In genomic region chr11:62984451-62984991, GRCh38 we compare ENCODE assay signal across 28 cellular contexts. TPM values are rescaled to one million over a fixed set of nuclear protein-coding genes. Genes with fewer than 3 reads are reported as not detected.
DNase-seq lines count a peak whose midpoint lies in the region; ATAC-seq, FAIRE-seq and TF ChIP-seq lines count a peak whose summit lies in the region.
"Had no signal": no experiment of that assay in that cellular context is flagged by ENCODE, and none has a peak within 500 bp of the region (broad histone marks: within the 10 kb centered on the region; RNA-seq: fewer than 3 reads in every experiment).

TSS of gene SLC22A6 (minus strand) at chr11:62984967. CDS start at chr11:62984690, 277 bp downstream.

- H3K9me3 Mint-ChIP-seq in activated naive CD8-positive, alpha-beta T cell treated with anti-CD3 and anti-CD28 coated beads, Interleukin-2, amount 50 U/mL, for 24 hours: no peaks in the 10 kb centered on the region
- H3K9me3 Mint-ChIP-seq in activated naive CD8-positive, alpha-beta T cell treated with anti-CD3 and anti-CD28 coated beads for 36 hours: no peaks in the 10 kb centered on the region
- no peaks in the 10 kb centered on the region for H3K9me3 Mint-ChIP-seq in neural crest cell

- FAIRE-seq in frontal cortex (lab: Jason Lieb, UNC): no peak
- FAIRE-seq: GM12892, H54, K562 had no signal

- H3K4me1 Mint-ChIP-seq in activated naive CD8-positive, alpha-beta T cell treated with anti-CD3 and anti-CD28 coated beads, Interleukin-2, amount 50 U/mL, for 24 hours: no peaks in the 10 kb centered on the region
- no peaks in the 10 kb centered on the region for H3K4me1 Mint-ChIP-seq in activated naive CD8-positive, alpha-beta T cell treated with anti-CD3 and anti-CD28 coated beads for 36 hours
- peaks cover 10% of the 10 kb centered on the region for H3K4me1 Mint-ChIP-seq in neural crest cell

- no peak within 1 kb of the TSS for H3K27ac Mint-ChIP-seq in activated naive CD8-positive, alpha-beta T cell treated with anti-CD3 and anti-CD28 coated beads, Interleukin-2, amount 50 U/mL, for 24 hours
- no peak within 1 kb of the TSS for H3K27ac Mint-ChIP-seq in activated naive CD8-positive, alpha-beta T cell treated with anti-CD3 and anti-CD28 coated beads for 36 hours
- H3K27ac Mint-ChIP-seq in neural crest cell (ENCODE audit: unreplicated experiment): peak within 1 kb of the TSS; percentile 67

- H3K4me3 Mint-ChIP-seq in activated naive CD8-positive, alpha-beta T cell treated with anti-CD3 and anti-CD28 coated beads, Interleukin-2, amount 50 U/mL, for 24 hours: no peak within 1 kb of the TSS
- no peak within 1 kb of the TSS for H3K4me3 Mint-ChIP-seq in activated naive CD8-positive, alpha-beta T cell treated with anti-CD3 and anti-CD28 coated beads for 36 hours
- H3K4me3 Mint-ChIP-seq in neural crest cell: no peak within 1 kb of the TSS

- no peak for DNase-seq in activated naive CD8-positive, alpha-beta T cell treated with anti-CD3 and anti-CD28 coated beads, Interleukin-2, amount 50 U/mL, for 24 hours
- DNase-seq in activated naive CD8-positive, alpha-beta T cell treated with anti-CD3 and anti-CD28 coated beads for 36 hours: no peak
- no peak for DNase-seq in frontal cortex (ENCODE audit: low spot score in 2 of 2)
- DNase-seq in neural crest cell (ENCODE audit: low read depth, low spot score): no peak
- DNase-seq in substantia nigra (lab: John Stamatoyannopoulos, UW): peak in 21 of 49 donors; percentile 7 to 58 (median 17)
- DNase-seq in NCI-H1436 (lab: John Stamatoyannopoulos, UW): no peak
- no peak for DNase-seq in amniotic stem cell (lab: John Stamatoyannopoulos, UW)
- no peak for DNase-seq in NCI-H146 (lab: John Stamatoyannopoulos, UW)
- DNase-seq: 8988T; Calu3; DND-41; Kasumi-1; NCI-H1092 treated with DMSO at 0.1 percent for 48 hours; NCI-H1436 treated with DMSO at 0.1 percent for 48 hours; NCI-H1930; NCI-H446; NCI-H524 treated with DMSO at 0.1 percent for 48 hours; NCI-H82; NK-92 treated with Interleukin-12 subunit alpha and Interleukin-12 subunit beta, amount 100 ng/mL, for 24 hours; PC-9; SJCRH30 had no signal

- ATAC-seq in activated naive CD8-positive, alpha-beta T cell treated with anti-CD3 and anti-CD28 coated beads, Interleukin-2, amount 50 U/mL, for 24 hours: peak; percentile 24
- ATAC-seq: K562, Right ventricle myocardium inferior had no signal

- TF ChIP-seq CTCF in neural crest cell (conservative IDR thresholded peaks at IDR 0.05): no peak

- H3K27me3 Mint-ChIP-seq in activated naive CD8-positive, alpha-beta T cell treated with anti-CD3 and anti-CD28 coated beads, Interleukin-2, amount 50 U/mL, for 24 hours: peaks cover 7% of the 10 kb centered on the region
- H3K27me3 Mint-ChIP-seq in activated naive CD8-positive, alpha-beta T cell treated with anti-CD3 and anti-CD28 coated beads for 36 hours: peaks cover 18% of the 10 kb centered on the region
- no peaks in the 10 kb centered on the region for H3K27me3 Mint-ChIP-seq in neural crest cell (ENCODE audit: low read depth)

- H3K36me3 Mint-ChIP-seq in activated naive CD8-positive, alpha-beta T cell treated with anti-CD3 and anti-CD28 coated beads, Interleukin-2, amount 50 U/mL, for 24 hours (ENCODE audit: low read depth): no peaks in the 10 kb centered on the region
- H3K36me3 Mint-ChIP-seq in activated naive CD8-positive, alpha-beta T cell treated with anti-CD3 and anti-CD28 coated beads for 36 hours: no peaks in the 10 kb centered on the region
- no peaks in the 10 kb centered on the region for H3K36me3 Mint-ChIP-seq in neural crest cell (ENCODE audit: low read depth)

- H3K27ac ChIP-seq in substantia nigra (ENCODE audit: low read depth, low read length, poor library complexity, severe bottlenecking): peak within 1 kb of the TSS; percentile 14
- H3K27ac ChIP-seq: PC-9, SJCRH30 had no signal

RNA-seq across cellular contexts. Expression of gene SLC22A6, which starts in this region (rescaled TPM):
- total RNA-seq in activated naive CD8-positive, alpha-beta T cell treated with anti-CD3 and anti-CD28 coated beads for 36 hours: not detected
- 10.6 TPM for total RNA-seq in frontal cortex
- not detected in 2 replicates for total RNA-seq in neural crest cell
- total RNA-seq: Calu3, HT1080, K562, M059J, PC-9, Right ventricle myocardium inferior, RPMI7951, SJCRH30 had no signal

Comparison
In these comparisons a context has a peak if more than half of its experiments do, and no peak if none do; other contexts are left out.
1. RNA of gene SLC22A6 (total RNA-seq): 10.6 TPM in frontal cortex (single experiment); not detected in neural crest cell and not detected in activated naive CD8-positive, alpha-beta T cell treated with anti-CD3 and anti-CD28 coated beads for 36 hours; every median in the first group is over 10 times any median in the second.